In genomic region chr17:70636517-70637133, GRCh38 we compare ENCODE assay signal across 8 cellular contexts.
DNase-seq lines count a peak whose midpoint lies in the region; ATAC-seq and TF ChIP-seq lines count a peak whose summit lies in the region.

No MANE protein-coding gene starts in this region.

- no peaks in the 10 kb centered on the region for H3K27me3 Mint-ChIP-seq in brain

- no peak overlapping the region for H3K27ac ChIP-seq in liver (ENCODE audit: low read depth in 1 of 2, low read length in 2 of 2)

- H3K9me3 Mint-ChIP-seq in brain: peaks cover 0 to 5% (median 0%) of the 10 kb centered on the region in 5 experiments

- peak; percentile 35 for DNase-seq in DMS153 treated with DMSO at 0.1 percent for 48 hours (lab: John Stamatoyannopoulos, UW; ENCODE audit: unreplicated experiment)
- DNase-seq in HCEC 1CT: peak; percentile 34
- peak; percentile 15 for DNase-seq in NCI-H2171 (lab: John Stamatoyannopoulos, UW)
- no peak for DNase-seq in cerebellar nuclear complex (lab: John Stamatoyannopoulos, UW)

- H3K4me3 Mint-ChIP-seq in brain: no peak overlapping the region

- H3K27me3 ChIP-seq in liver (ENCODE audit: control insufficient read depth in 4 of 4, insufficient read depth in 4 of 4, low read length in 3 of 4): no peaks in the 10 kb centered on the region

- H3K36me3 ChIP-seq in liver (ENCODE audit: control insufficient read depth in 4 of 4, insufficient read depth in 3 of 4, low read depth in 1 of 4, low read length in 3 of 4): no peaks in the 10 kb centered on the region

- TF ChIP-seq RAD21 in liver (IDR thresholded peaks at IDR 0.05): peak; percentile 95 to 96

- TF ChIP-seq CTCF in brain (conservative IDR thresholded peaks at IDR 0.05) (peak; percentile 87 to 91), liver (IDR thresholded peaks at IDR 0.05; ENCODE audit: low read depth, low read length, missing input control) (peak; percentile 88)

- H3K4me1 Mint-ChIP-seq in brain: peaks cover 16% of the 10 kb centered on the region

- no peak overlapping the region for H3K4me3 ChIP-seq in liver (ENCODE audit: low read depth in 1 of 3, low read length in 3 of 3)

- no peaks in the 10 kb centered on the region for H3K9me3 ChIP-seq in liver (ENCODE audit: control insufficient read depth in 4 of 4, low read length in 3 of 4)

- no peak overlapping the region for H3K9ac ChIP-seq in liver (ENCODE audit: low read depth in 1 of 2, low read length in 2 of 2)

- H3K27ac Mint-ChIP-seq in brain: peak overlapping the region in 2 of 5 experiments; percentile 6 to 66

- WGBS in liver: 17% methylated on average over 2 of the region's 2 CpGs

- no peaks in the 10 kb centered on the region for H3K4me1 ChIP-seq in liver (ENCODE audit: control insufficient read depth in 4 of 4, insufficient read depth in 4 of 4, low read length in 3 of 4)

- no peak for ATAC-seq in HG02588 (IDR thresholded peaks at IDR 0.05; ENCODE audit: unreplicated experiment)
- no peak for ATAC-seq in HG02840 (IDR thresholded peaks at IDR 0.05; ENCODE audit: low FRiP score, unreplicated experiment)

- H3K36me3 Mint-ChIP-seq in brain: no peaks in the 10 kb centered on the region

TF ChIP-seq in liver, 16 proteins besides CTCF, POLR2A, EP300 and RAD21:
- TF ChIP-seq ATF3 (IDR thresholded peaks at IDR 0.05): no peak
- TF ChIP-seq GABPA (IDR thresholded peaks at IDR 0.05 in 1 of 2, conservative IDR thresholded peaks at IDR 0.05 in 1 of 2): no peak
- no peak for TF ChIP-seq EGR1 (IDR thresholded peaks at IDR 0.05; ENCODE audit: low read depth in 2 of 2)
- TF ChIP-seq YY1 (IDR thresholded peaks at IDR 0.05): no peak
- TF ChIP-seq REST (IDR thresholded peaks at IDR 0.05): no peak
- TF ChIP-seq NR2F2 (IDR thresholded peaks at IDR 0.05): no peak
- no peak for TF ChIP-seq RXRA (IDR thresholded peaks at IDR 0.05)
- no peak for TF ChIP-seq HNF4A (conservative IDR thresholded peaks at IDR 0.05)
- no peak for TF ChIP-seq JUND (IDR thresholded peaks at IDR 0.05)
- TF ChIP-seq ZBTB33 (IDR thresholded peaks at IDR 0.05): no peak
- no peak for TF ChIP-seq FOXA1 (IDR thresholded peaks at IDR 0.05)
- no peak for TF ChIP-seq FOXA2 (IDR thresholded peaks at IDR 0.05)
- no peak for TF ChIP-seq SP1 (IDR thresholded peaks at IDR 0.05)

Comparison
In these comparisons a context has a peak if more than half of its experiments do, and no peak if none do; other contexts are left out.
1. DNase-seq: peak in DMS153 treated with DMSO at 0.1 percent for 48 hours (single experiment), HCEC 1CT (single experiment) and NCI-H2171 (single experiment); none in cerebellar nuclear complex (0 of 2).